Comparison of ENCODE assay signal across 8 cellular contexts in the genomic region with DNA sequence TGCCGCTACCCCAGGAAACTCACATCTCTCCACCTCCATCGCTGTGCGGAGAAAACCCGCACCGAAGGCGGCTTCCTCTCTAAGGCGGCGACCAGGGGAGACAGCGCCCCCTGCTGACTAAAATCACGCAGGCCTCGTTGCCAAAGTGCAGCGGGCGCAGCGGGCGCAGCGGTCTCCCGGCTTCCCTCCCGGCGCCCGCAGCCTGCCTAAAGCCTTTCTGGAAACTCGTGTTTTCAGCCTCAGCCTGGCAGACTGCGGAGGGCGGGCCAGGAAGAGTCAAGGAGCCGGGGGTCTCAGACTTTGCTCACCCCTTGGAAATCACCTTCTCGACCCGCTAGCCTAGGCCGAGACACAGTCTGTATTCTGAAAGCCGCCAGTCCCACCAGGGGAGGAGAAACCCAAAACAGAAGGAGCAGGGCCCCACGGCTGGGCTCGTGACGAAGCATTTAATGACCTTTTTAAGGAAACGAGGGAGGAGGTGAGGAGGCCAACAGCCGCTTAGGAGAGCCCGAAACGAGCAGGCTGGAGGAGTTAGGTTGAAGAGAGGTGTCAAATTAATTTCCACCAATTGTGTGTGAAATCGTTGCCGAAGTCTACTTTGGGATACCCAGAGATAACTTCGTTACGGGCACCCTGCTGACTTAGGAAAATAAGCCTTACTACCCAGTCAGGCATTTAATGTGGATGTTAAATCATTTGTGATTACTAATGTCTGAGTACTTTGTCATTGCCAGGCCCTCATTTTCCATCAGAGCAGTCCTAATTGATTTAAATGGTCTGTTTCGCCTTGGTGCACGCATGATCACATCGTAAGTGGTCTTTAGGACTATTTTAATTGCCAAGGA. TPM values are rescaled to one million over a fixed set of nuclear protein-coding genes. Genes with fewer than 3 reads are reported as not detected.
A peak's percentile ranks its signal among the peaks of the same experiment; 100 is the strongest.
DNase-seq lines count a peak whose midpoint lies in the region; ATAC-seq and TF ChIP-seq lines count a peak whose summit lies in the region.

No MANE protein-coding gene starts in this region.

- peaks cover 9% of the 10 kb centered on the region for H3K4me1 Mint-ChIP-seq in CD4-positive, alpha-beta T cell (ENCODE audit: low read depth)
- H3K4me1 Mint-ChIP-seq in neural crest cell: peaks cover 35% of the 10 kb centered on the region

- POLR2A ChIA-PET in CD4-positive, alpha-beta T cell (lab: Charles Lee): no interaction called here

- no peak overlapping the region for H3K9ac ChIP-seq in MM.1S (ENCODE audit: low read length)

- H3K36me3 Mint-ChIP-seq in CD4-positive, alpha-beta T cell (ENCODE audit: low read depth): no peaks in the 10 kb centered on the region
- H3K36me3 Mint-ChIP-seq in neural crest cell (ENCODE audit: low read depth): no peaks in the 10 kb centered on the region

- intact Hi-C loops in CD4-positive, alpha-beta T cell (cut with DNase I, micrococcal nuclease): loop anchor here (5.0 to 10.0 kb wide), 2 partner anchors 565 to 567 kb away; no protein-coding TSS in a partner anchor
- intact Hi-C loops in esophagus muscularis mucosa (cut with DNase I): no loop called here

- TF ChIP-seq CTCF in CD4-positive, alpha-beta T cell (IDR thresholded peaks at IDR 0.05): peak; percentile 69
- TF ChIP-seq CTCF in MM.1S (IDR thresholded peaks at IDR 0.05; ENCODE audit: low read length) (peak; percentile 78), esophagus muscularis mucosa (IDR thresholded peaks at IDR 0.05) (peak; percentile 41 to 71 (median 59)), neural crest cell (conservative IDR thresholded peaks at IDR 0.05) (peak; percentile 89)

- H4K20me1 ChIP-seq in MM.1S (ENCODE audit: insufficient read depth, low read length): no peaks in the 10 kb centered on the region

- H3K9me2 ChIP-seq in MM.1S (replicated peaks; ENCODE audit: insufficient read depth, low read length): no peaks in the 10 kb centered on the region

- H3K4me1 ChIP-seq in MM.1S (ENCODE audit: low read length) (no peaks in the 10 kb centered on the region), esophagus muscularis mucosa (peaks cover 33 to 46% (median 38%) of the 10 kb centered on the region in 4 donors)

- H3K27ac ChIP-seq in CD4-positive, alpha-beta T cell (ENCODE audit: low read depth, low read length): no peak overlapping the region
- H3K27ac ChIP-seq in MM.1S (ENCODE audit: low read length) (no peak overlapping the region), esophagus muscularis mucosa (replicated peaks in 1 of 4) (no peak overlapping the region)

- 11% methylated on average over 38 of the region's 42 CpGs for WGBS in esophagus muscularis mucosa

- no peaks in the 10 kb centered on the region for H3K79me2 ChIP-seq in MM.1S (ENCODE audit: low read length)

- H3K27ac Mint-ChIP-seq in CD4-positive, alpha-beta T cell: no peak overlapping the region
- no peak overlapping the region for H3K27ac Mint-ChIP-seq in neural crest cell (ENCODE audit: unreplicated experiment)

- ATAC-seq in CD4-positive, alpha-beta T cell (ENCODE audit: poor library complexity): peak; percentile 46
- peak; percentile 89 for ATAC-seq in GM21576 (IDR thresholded peaks at IDR 0.05; ENCODE audit: unreplicated experiment)

- peak overlapping the region; percentile 65 for H3K4me2 ChIP-seq in MM.1S (ENCODE audit: low read depth, low read length)

- peak; percentile 24 to 68 (median 33) for DNase-seq in CD4-positive, alpha-beta T cell
- DNase-seq in MM.1S (peak; percentile 26), esophagus muscularis mucosa (ENCODE audit: extremely low spot score) (peak; percentile 91), neural crest cell (ENCODE audit: low read depth, low spot score) (peak; percentile 87), superior temporal gyrus (ENCODE audit: extremely low spot score) (peak; percentile 48), GDM1 (lab: John Stamatoyannopoulos, UW) (no peak)
- DNase-seq in activated CD8-positive, alpha-beta memory T cell treated with anti-CD3 and anti-CD28 coated beads for 24 hours: peak; percentile 80

- CTCF ChIA-PET in CD4-positive, alpha-beta T cell (lab: Charles Lee): no interaction called here

- TF ChIP-seq POLR2A in esophagus muscularis mucosa (IDR thresholded peaks at IDR 0.05; ENCODE audit: low read depth): no peak

- H3K27me3 Mint-ChIP-seq in CD4-positive, alpha-beta T cell: peaks cover 86% of the 10 kb centered on the region
- H3K27me3 Mint-ChIP-seq in neural crest cell (ENCODE audit: low read depth): peaks cover 97% of the 10 kb centered on the region

- no peak overlapping the region for H3K4me3 Mint-ChIP-seq in CD4-positive, alpha-beta T cell
- peak overlapping the region; percentile 15 for H3K4me3 Mint-ChIP-seq in neural crest cell

- H3K36me3 ChIP-seq in MM.1S (replicated peaks; ENCODE audit: insufficient read depth, low read length): no peaks in the 10 kb centered on the region
- no peaks in the 10 kb centered on the region for H3K36me3 ChIP-seq in esophagus muscularis mucosa

- peak overlapping the region; percentile 60 for H2AFZ ChIP-seq in MM.1S (ENCODE audit: low read length)

- H3K27me3 ChIP-seq in CD4-positive, alpha-beta T cell (ENCODE audit: control insufficient read depth, insufficient read depth, low read length): peaks cover 67% of the 10 kb centered on the region
- no peaks in the 10 kb centered on the region for H3K27me3 ChIP-seq in MM.1S (replicated peaks; ENCODE audit: insufficient read depth, low read length)
- peaks cover 18 to 98% (median 76%) of the 10 kb centered on the region in 4 donors for H3K27me3 ChIP-seq in esophagus muscularis mucosa

- no peaks in the 10 kb centered on the region for H3K9me3 Mint-ChIP-seq in CD4-positive, alpha-beta T cell
- no peaks in the 10 kb centered on the region for H3K9me3 Mint-ChIP-seq in neural crest cell

- H3K9me3 ChIP-seq in CD4-positive, alpha-beta T cell (ENCODE audit: control insufficient read depth, low read length): no peaks in the 10 kb centered on the region
- H3K9me3 ChIP-seq in MM.1S (replicated peaks; ENCODE audit: insufficient read depth, low read length): no peaks in the 10 kb centered on the region
- H3K9me3 ChIP-seq in esophagus muscularis mucosa: no peaks in the 10 kb centered on the region

- no peak for TF ChIP-seq EP300 in esophagus muscularis mucosa (IDR thresholded peaks at IDR 0.05)

- H3F3A ChIP-seq in MM.1S (ENCODE audit: insufficient read depth, low read length): no peaks in the 10 kb centered on the region

- H3K4me3 ChIP-seq in MM.1S (ENCODE audit: low read length): peak overlapping the region; percentile 36
- H3K4me3 ChIP-seq in esophagus muscularis mucosa: peak overlapping the region in 2 of 4 donors; percentile 19 to 30

RNA-seq across cellular contexts. Expression of a gene that starts 7.3 kb away (rescaled TPM):
- not detected for total RNA-seq in CD4-positive, alpha-beta T cell
- total RNA-seq in esophagus muscularis mucosa (not detected), neural crest cell (not detected in 2 replicates)
